Comparison of ENCODE assay signal across 1 cellular context in the genomic region with DNA sequence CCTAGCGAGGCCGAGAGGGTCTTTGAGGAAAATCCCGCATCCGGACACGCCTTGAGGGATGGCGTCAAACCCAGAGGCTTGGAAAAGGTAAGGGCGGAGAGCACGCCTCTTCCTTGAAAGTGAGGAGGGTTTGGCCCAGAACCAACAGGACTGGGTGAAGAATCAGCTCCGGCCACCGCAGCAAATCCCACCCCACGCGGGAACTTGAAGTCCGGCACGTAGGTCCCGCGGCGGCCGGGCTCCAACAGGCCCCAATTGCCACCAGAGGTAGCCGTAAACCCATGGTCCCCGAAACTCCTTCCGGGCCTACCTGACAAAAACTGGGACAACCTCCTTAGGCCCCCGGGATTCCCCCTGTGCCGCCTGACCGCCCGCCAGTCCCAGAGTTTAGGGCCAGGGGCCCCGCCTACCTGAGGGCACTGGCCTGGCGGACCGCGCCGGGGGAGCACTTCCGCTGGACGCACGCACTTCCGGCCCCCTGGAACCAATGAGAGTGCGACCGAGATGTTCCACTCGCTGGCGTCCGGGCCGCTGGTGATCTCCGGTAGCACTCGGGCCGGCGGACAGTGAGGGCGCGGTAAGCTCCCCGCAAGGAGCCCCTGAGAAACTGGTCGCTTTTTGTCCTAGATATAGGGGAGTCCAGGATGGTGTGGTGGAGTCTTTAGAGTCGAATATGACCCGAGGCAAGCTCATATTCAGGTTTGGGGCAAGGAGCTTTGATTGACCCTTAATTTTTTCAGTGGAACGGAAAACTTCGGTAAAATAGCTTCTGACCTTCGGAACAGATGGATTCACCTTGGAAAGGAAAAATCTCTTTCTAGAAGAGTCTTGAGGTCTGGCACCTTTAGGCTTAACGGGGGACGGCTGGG.
TF ChIP-seq lines count a peak whose summit lies in the region.

Gene LZIC (minus strand): TSS at position 453 of the 869 bp plus-strand sequence. CDS start 6,772 bp downstream, outside the sequence.
Gene NMNAT1 (plus strand): TSS at position 537 of the 869 bp plus-strand sequence. CDS start 28,599 bp downstream, outside the sequence.

TF ChIP-seq in HepG2, 621 proteins besides CTCF, POLR2A, EP300 and RAD21 (continues in another document):
- TF ChIP-seq ESRRA (CRISPR knock-in tag; IDR thresholded peaks at IDR 0.05; ENCODE audit: low read depth) (peak; percentile 83), HDAC1 (CRISPR knock-in tag; IDR thresholded peaks at IDR 0.05) (peak; percentile 98), ETV5 (CRISPR knock-in tag; IDR thresholded peaks at IDR 0.05; ENCODE audit: borderline replicate concordance) (peak; percentile 84), MEIS2 (CRISPR knock-in tag; IDR thresholded peaks at IDR 0.05) (peak; percentile 81), ELF3 (CRISPR knock-in tag; IDR thresholded peaks at IDR 0.05) (peak; percentile 24; the same call in 1 of the 2 replicates), CHD2 (IDR thresholded peaks at IDR 0.05; ENCODE audit: low read depth, low read length) (peak; percentile 83), KDM3A (CRISPR knock-in tag; IDR thresholded peaks at IDR 0.05; ENCODE audit: low read depth) (peak; percentile 89), RXRB (CRISPR knock-in tag; IDR thresholded peaks at IDR 0.05; ENCODE audit: borderline replicate concordance) (peak; percentile 63), FOXK1 (CRISPR knock-in tag; IDR thresholded peaks at IDR 0.05; ENCODE audit: borderline replicate concordance, low read depth) (peak; percentile 83), ZNF7 (CRISPR knock-in tag; IDR thresholded peaks at IDR 0.05) (0 out of 2 replicates have a peak, but pooled peaks have one; percentile 20), TCF7 (IDR thresholded peaks at IDR 0.05; ENCODE audit: low read depth) (no peak), FOXP4 (CRISPR knock-in tag; IDR thresholded peaks at IDR 0.05) (peak; percentile 66), PRDM15 (CRISPR knock-in tag; IDR thresholded peaks at IDR 0.05) (no peak), HOXA9 (CRISPR knock-in tag; IDR thresholded peaks at IDR 0.05; ENCODE audit: borderline replicate concordance) (no peak), ZNF784 (CRISPR knock-in tag; IDR thresholded peaks at IDR 0.05; ENCODE audit: borderline replicate concordance) (no peak; the same call in 1 of the 2 replicates), CCDC6 (CRISPR knock-in tag; IDR thresholded peaks at IDR 0.05) (peak; percentile 50; the same call in 1 of the 2 replicates), ZNF749 (CRISPR knock-in tag; IDR thresholded peaks at IDR 0.05; ENCODE audit: borderline replicate concordance) (0 out of 2 replicates have a peak, but pooled peaks have one; percentile 72), GATA4 (IDR thresholded peaks at IDR 0.05; ENCODE audit: borderline replicate concordance, low read depth) (peak; percentile 64; the same call in 1 of the 2 replicates), FOXA3 (CRISPR knock-in tag; IDR thresholded peaks at IDR 0.05) (peak; percentile 57)
- TF ChIP-seq, protein P1, sequence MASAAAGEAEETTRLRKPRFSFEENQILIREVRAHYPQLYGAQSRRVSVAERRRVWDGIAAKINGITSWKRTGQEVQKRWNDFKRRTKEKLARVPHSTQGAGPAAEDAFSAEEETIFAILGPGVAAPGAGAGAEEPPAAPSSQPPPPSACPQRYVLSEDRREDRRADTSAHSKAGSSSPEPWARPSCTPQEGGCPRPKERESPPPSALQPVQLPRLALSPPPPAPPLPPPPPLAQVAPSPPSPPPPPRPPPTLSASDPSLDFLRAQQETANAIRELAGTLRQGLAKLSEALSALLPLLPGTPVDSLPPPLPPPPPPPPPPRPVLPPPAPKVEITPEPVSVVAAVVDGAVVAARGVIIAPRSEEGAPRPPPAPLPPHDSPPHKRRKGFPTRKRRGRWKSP (CRISPR knock-in tag; IDR thresholded peaks at IDR 0.05) = peak; percentile 49; the same call in 1 of the 2 replicates
- TF ChIP-seq, protein P2, sequence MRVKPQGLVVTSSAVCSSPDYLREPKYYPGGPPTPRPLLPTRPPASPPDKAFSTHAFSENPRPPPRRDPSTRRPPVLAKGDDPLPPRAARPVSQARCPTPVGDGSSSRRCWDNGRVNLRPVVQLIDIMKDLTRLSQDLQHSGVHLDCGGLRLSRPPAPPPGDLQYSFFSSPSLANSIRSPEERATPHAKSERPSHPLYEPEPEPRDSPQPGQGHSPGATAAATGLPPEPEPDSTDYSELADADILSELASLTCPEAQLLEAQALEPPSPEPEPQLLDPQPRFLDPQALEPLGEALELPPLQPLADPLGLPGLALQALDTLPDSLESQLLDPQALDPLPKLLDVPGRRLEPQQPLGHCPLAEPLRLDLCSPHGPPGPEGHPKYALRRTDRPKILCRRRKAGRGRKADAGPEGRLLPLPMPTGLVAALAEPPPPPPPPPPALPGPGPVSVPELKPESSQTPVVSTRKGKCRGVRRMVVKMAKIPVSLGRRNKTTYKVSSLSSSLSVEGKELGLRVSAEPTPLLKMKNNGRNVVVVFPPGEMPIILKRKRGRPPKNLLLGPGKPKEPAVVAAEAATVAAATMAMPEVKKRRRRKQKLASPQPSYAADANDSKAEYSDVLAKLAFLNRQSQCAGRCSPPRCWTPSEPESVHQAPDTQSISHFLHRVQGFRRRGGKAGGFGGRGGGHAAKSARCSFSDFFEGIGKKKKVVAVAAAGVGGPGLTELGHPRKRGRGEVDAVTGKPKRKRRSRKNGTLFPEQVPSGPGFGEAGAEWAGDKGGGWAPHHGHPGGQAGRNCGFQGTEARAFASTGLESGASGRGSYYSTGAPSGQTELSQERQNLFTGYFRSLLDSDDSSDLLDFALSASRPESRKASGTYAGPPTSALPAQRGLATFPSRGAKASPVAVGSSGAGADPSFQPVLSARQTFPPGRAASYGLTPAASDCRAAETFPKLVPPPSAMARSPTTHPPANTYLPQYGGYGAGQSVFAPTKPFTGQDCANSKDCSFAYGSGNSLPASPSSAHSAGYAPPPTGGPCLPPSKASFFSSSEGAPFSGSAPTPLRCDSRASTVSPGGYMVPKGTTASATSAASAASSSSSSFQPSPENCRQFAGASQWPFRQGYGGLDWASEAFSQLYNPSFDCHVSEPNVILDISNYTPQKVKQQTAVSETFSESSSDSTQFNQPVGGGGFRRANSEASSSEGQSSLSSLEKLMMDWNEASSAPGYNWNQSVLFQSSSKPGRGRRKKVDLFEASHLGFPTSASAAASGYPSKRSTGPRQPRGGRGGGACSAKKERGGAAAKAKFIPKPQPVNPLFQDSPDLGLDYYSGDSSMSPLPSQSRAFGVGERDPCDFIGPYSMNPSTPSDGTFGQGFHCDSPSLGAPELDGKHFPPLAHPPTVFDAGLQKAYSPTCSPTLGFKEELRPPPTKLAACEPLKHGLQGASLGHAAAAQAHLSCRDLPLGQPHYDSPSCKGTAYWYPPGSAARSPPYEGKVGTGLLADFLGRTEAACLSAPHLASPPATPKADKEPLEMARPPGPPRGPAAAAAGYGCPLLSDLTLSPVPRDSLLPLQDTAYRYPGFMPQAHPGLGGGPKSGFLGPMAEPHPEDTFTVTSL (CRISPR knock-in tag; IDR thresholded peaks at IDR 0.05; ENCODE audit: borderline replicate concordance) = no peak; the same call in 1 of the 2 replicates
- TF ChIP-seq, protein P3, sequence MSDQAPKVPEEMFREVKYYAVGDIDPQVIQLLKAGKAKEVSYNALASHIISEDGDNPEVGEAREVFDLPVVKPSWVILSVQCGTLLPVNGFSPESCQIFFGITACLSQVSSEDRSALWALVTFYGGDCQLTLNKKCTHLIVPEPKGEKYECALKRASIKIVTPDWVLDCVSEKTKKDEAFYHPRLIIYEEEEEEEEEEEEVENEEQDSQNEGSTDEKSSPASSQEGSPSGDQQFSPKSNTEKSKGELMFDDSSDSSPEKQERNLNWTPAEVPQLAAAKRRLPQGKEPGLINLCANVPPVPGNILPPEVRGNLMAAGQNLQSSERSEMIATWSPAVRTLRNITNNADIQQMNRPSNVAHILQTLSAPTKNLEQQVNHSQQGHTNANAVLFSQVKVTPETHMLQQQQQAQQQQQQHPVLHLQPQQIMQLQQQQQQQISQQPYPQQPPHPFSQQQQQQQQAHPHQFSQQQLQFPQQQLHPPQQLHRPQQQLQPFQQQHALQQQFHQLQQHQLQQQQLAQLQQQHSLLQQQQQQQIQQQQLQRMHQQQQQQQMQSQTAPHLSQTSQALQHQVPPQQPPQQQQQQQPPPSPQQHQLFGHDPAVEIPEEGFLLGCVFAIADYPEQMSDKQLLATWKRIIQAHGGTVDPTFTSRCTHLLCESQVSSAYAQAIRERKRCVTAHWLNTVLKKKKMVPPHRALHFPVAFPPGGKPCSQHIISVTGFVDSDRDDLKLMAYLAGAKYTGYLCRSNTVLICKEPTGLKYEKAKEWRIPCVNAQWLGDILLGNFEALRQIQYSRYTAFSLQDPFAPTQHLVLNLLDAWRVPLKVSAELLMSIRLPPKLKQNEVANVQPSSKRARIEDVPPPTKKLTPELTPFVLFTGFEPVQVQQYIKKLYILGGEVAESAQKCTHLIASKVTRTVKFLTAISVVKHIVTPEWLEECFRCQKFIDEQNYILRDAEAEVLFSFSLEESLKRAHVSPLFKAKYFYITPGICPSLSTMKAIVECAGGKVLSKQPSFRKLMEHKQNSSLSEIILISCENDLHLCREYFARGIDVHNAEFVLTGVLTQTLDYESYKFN (CRISPR knock-in tag; conservative IDR thresholded peaks at IDR 0.05) = peak; percentile 65
- TF ChIP-seq, protein P4, sequence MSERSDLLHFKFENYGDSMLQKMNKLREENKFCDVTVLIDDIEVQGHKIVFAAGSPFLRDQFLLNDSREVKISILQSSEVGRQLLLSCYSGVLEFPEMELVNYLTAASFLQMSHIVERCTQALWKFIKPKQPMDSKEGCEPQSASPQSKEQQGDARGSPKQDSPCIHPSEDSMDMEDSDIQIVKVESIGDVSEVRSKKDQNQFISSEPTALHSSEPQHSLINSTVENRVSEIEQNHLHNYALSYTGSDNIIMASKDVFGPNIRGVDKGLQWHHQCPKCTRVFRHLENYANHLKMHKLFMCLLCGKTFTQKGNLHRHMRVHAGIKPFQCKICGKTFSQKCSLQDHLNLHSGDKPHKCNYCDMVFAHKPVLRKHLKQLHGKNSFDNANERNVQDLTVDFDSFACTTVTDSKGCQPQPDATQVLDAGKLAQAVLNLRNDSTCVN (CRISPR knock-in tag; IDR thresholded peaks at IDR 0.05; ENCODE audit: borderline replicate concordance) = peak; percentile 74; the same call in 1 of the 2 replicates
- TF ChIP-seq, protein P5, sequence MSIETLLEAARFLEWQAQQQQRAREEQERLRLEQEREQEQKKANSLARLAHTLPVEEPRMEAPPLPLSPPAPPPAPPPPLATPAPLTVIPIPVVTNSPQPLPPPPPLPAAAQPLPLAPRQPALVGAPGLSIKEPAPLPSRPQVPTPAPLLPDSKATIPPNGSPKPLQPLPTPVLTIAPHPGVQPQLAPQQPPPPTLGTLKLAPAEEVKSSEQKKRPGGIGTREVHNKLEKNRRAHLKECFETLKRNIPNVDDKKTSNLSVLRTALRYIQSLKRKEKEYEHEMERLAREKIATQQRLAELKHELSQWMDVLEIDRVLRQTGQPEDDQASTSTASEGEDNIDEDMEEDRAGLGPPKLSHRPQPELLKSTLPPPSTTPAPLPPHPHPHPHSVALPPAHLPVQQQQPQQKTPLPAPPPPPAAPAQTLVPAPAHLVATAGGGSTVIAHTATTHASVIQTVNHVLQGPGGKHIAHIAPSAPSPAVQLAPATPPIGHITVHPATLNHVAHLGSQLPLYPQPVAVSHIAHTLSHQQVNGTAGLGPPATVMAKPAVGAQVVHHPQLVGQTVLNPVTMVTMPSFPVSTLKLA (IDR thresholded peaks at IDR 0.05) = no peak
- TF ChIP-seq, protein P6, sequence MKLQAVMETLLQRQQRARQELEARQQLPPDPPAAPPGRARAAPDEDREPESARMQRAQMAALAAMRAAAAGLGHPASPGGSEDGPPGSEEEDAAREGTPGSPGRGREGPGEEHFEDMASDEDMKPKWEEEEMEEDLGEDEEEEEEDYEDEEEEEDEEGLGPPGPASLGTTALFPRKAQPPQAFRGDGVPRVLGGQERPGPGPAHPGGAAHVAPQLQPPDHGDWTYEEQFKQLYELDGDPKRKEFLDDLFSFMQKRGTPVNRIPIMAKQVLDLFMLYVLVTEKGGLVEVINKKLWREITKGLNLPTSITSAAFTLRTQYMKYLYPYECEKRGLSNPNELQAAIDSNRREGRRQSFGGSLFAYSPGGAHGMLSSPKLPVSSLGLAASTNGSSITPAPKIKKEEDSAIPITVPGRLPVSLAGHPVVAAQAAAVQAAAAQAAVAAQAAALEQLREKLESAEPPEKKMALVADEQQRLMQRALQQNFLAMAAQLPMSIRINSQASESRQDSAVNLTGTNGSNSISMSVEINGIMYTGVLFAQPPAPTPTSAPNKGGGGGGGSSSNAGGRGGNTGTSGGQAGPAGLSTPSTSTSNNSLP (IDR thresholded peaks at IDR 0.05; ENCODE audit: low read depth, low read length) = 0 out of 2 replicates have a peak, but pooled peaks have one; percentile 26
